ENCODE assay signal across 34 cellular contexts in the genomic region with DNA sequence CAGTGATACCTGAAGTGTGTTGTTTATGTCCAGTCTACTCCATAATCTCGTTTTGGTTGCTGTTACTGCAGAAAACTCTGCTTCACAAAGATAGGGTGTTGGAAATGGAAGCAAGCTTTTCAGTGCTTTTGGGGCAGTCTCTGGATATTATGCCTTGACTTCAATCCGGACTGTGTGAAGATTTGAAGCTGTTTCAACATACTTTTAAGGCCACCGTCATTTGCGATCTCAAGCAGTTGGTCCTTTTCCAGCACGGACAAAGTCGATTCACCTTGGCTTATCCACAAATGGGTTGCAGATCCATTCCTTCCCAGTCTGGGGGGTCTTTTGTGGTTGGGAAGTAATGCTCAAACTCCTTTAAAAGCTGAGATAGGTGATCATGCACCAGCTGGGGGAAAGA.
"Had no signal": no experiment of that assay in that cellular context is flagged by ENCODE, and none has a peak within 500 bp of the region (broad histone marks: within the 10 kb centered on the region; RNA-seq: fewer than 3 reads in every experiment).

No MANE protein-coding gene starts in this region.

- H3K4me3 ChIP-seq: MG63 had no signal

- H3K27me3 ChIP-seq: MG63 had no signal

- DNase-seq: Karpas-422, Kasumi-1, MG63, MM.1S, MV-4-11, NCI-H1048, NCI-H1092, NCI-H1092 treated with DMSO at 0.1 percent for 48 hours, NCI-H1105, NCI-H1105 treated with DMSO at 0.1 percent for 48 hours, NCI-H1417, NCI-H1417 treated with DMSO at 0.1 percent for 48 hours, NCI-H1436, NCI-H1436 treated with DMSO at 0.1 percent for 48 hours, NCI-H146, NCI-H1694, NCI-H1694 treated with DMSO at 0.1 percent for 48 hours, NCI-H187, NCI-H187 treated with DMSO at 0.1 percent for 48 hours, NCI-H1930, NCI-H2029, NCI-H2029 treated with DMSO at 0.1 percent for 48 hours, NCI-H2081, NCI-H2081 treated with DMSO at 0.1 percent for 48 hours, NCI-H2107, NCI-H2171 treated with DMSO at 0.1 percent for 48 hours, NCI-H2227 treated with DMSO at 0.1 percent for 48 hours, NCI-H226, NCI-H345, NCI-H446, NCI-H446 treated with DMSO at 0.1 percent for 48 hours, NCI-H510A, NCI-H510A treated with DMSO at 0.1 percent for 48 hours, NCI-H524 had no signal

- H3K36me3 ChIP-seq: MG63 had no signal

- H3K9me3 ChIP-seq: MG63 had no signal
